1 cellular context compared by ENCODE assay signal in the genomic region with DNA sequence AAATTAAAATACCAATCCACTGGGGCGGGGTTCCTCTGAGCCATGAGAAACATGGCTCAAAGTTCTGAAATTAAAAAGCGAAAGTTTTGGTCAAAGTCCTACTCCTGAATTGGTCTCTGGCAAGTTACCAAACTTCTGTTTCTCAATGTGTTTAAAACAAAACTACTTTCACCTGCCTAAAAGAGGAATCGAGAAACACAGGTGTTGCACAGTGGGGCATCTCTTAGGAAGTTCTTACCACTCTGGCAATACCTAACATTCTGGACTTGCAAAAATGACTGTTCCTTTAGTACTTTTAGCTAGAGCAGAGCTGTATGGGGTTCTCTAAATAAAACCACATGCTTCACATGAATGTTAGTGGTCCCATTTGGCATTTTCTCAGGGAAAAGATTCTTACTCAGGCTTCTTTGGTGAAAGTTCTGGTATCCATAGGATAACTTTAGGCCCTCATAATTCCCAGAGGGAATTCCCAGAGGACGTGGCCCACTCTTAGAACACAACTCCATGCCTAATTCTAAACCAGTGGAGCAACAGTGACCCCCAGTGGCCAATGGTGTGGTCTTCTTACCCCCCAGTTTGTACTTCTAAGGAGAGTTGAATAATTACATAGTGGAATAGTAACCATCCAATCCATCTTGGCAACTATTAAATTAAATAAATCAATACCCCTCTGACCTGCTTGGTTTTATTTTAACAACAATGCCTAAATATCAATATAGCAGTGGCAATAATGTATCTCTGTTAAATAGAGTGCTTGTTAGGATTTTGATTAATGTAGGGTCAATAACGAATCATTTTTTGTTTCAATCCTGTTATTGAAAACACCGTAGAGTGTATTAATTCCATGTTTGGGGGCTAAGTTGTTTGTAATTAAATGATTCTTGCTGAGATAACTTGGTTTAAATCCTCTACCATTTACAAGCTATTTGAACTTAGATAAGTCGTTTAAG.
TF ChIP-seq lines count a peak whose summit lies in the region.

No MANE protein-coding gene starts in this region.

TF ChIP-seq in K562, 482 proteins besides CTCF, POLR2A, EP300 and RAD21 (continued from another document):
- TF ChIP-seq, protein P1, sequence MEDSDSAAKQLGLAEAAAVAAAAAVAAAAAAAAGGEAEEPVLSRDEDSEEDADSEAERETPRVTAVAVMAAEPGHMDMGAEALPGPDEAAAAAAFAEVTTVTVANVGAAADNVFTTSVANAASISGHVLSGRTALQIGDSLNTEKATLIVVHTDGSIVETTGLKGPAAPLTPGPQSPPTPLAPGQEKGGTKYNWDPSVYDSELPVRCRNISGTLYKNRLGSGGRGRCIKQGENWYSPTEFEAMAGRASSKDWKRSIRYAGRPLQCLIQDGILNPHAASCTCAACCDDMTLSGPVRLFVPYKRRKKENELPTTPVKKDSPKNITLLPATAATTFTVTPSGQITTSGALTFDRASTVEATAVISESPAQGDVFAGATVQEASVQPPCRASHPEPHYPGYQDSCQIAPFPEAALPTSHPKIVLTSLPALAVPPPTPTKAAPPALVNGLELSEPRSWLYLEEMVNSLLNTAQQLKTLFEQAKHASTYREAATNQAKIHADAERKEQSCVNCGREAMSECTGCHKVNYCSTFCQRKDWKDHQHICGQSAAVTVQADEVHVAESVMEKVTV (CRISPR knock-in tag; IDR thresholded peaks at IDR 0.05): peak; percentile 63
- TF ChIP-seq HMG20B (CRISPR knock-in tag; IDR thresholded peaks at IDR 0.05): no peak
- TF ChIP-seq TRIM28 (IDR thresholded peaks at IDR 0.05): no peak
- no peak for TF ChIP-seq PPARD (CRISPR knock-in tag; IDR thresholded peaks at IDR 0.05)
